Comparison of ENCODE assay signal across 13 cellular contexts in genomic region chr2:6181525-6182270, GRCh38.
DNase-seq lines count a peak whose midpoint lies in the region; ATAC-seq and TF ChIP-seq lines count a peak whose summit lies in the region.
"Had no signal": no experiment of that assay in that cellular context is flagged by ENCODE, and none has a peak within 500 bp of the region (broad histone marks: within the 10 kb centered on the region; RNA-seq: fewer than 3 reads in every experiment).

No MANE protein-coding gene starts in this region.

- peaks cover 5% of the 10 kb centered on the region for H3K9me3 Mint-ChIP-seq in type B pancreatic cell
- no peaks in the 10 kb centered on the region for H3K9me3 Mint-ChIP-seq in activated CD4-positive, alpha-beta T cell treated with anti-CD3 and anti-CD28 coated beads for 36 hours (ENCODE audit: low read depth)

- no peaks in the 10 kb centered on the region for H3K27me3 Mint-ChIP-seq in type B pancreatic cell
- peaks cover 3% of the 10 kb centered on the region for H3K27me3 Mint-ChIP-seq in activated CD4-positive, alpha-beta T cell treated with anti-CD3 and anti-CD28 coated beads for 36 hours

- H3K4me1 Mint-ChIP-seq in type B pancreatic cell (ENCODE audit: unreplicated experiment) = peaks cover 41% of the 10 kb centered on the region
- no peaks in the 10 kb centered on the region for H3K4me1 Mint-ChIP-seq in activated CD4-positive, alpha-beta T cell treated with anti-CD3 and anti-CD28 coated beads for 36 hours

- peak overlapping the region; percentile 33 for H3K27ac Mint-ChIP-seq in type B pancreatic cell
- H3K27ac Mint-ChIP-seq in activated CD4-positive, alpha-beta T cell treated with anti-CD3 and anti-CD28 coated beads for 36 hours = no peak overlapping the region

- TF ChIP-seq CTCF in type B pancreatic cell (conservative IDR thresholded peaks at IDR 0.05) = no peak

- no peaks in the 10 kb centered on the region for H3K36me3 Mint-ChIP-seq in type B pancreatic cell
- H3K36me3 Mint-ChIP-seq in activated CD4-positive, alpha-beta T cell treated with anti-CD3 and anti-CD28 coated beads for 36 hours (ENCODE audit: low read depth) = no peaks in the 10 kb centered on the region

- no peak for ATAC-seq in GM19452 (IDR thresholded peaks at IDR 0.05; ENCODE audit: unreplicated experiment)
- no peak for ATAC-seq in activated CD4-positive, alpha-beta T cell treated with anti-CD3 and anti-CD28 coated beads for 36 hours

- no peak overlapping the region for H3K4me3 Mint-ChIP-seq in type B pancreatic cell
- H3K4me3 Mint-ChIP-seq in activated CD4-positive, alpha-beta T cell treated with anti-CD3 and anti-CD28 coated beads for 36 hours = no peak overlapping the region

- CTCF ChIA-PET in activated CD4-positive, alpha-beta T cell treated with anti-CD3 and anti-CD28 coated beads for 36 hours (lab: Charles Lee) = no interaction called here

- POLR2A ChIA-PET in activated CD4-positive, alpha-beta T cell treated with anti-CD3 and anti-CD28 coated beads for 36 hours (lab: Charles Lee) = interaction anchor here (0.6 kb wide), 1 partner anchor 910 kb away, joined by 3 read pairs; no protein-coding TSS in a partner anchor

- DNase-seq in NCI-H1105 treated with DMSO at 0.1 percent for 48 hours (lab: John Stamatoyannopoulos, UW) (peak; percentile 4), NCI-H1105 (lab: John Stamatoyannopoulos, UW) (no peak), amniotic epithelial cell (ENCODE audit: low read depth) (peak; percentile 89), iris pigment epithelial cell (ENCODE audit: low read depth) (peak; percentile 94), type B pancreatic cell (ENCODE audit: extremely low spot score, unreplicated experiment) (no peak), dedifferentiated amniotic fluid mesenchymal stem cell (ENCODE audit: extremely low spot score) (no peak)
- no peak for DNase-seq in activated CD4-positive, alpha-beta T cell treated with anti-CD3 and anti-CD28 coated beads for 36 hours
- DNase-seq: 8988T; activated CD4-positive, alpha-beta T cell treated with anti-CD3 and anti-CD28 coated beads, Interleukin-2, amount 50 U/mL, for 1 hour; KBM-7; NCI-H2029 treated with DMSO at 0.1 percent for 48 hours; tibial artery had no signal

- intact Hi-C loops in activated CD4-positive, alpha-beta T cell treated with anti-CD3 and anti-CD28 coated beads for 36 hours (cut with DNase I, micrococcal nuclease) = no loop called here

Comparison
In these comparisons a context has a peak if more than half of its experiments do, and no peak if none do; other contexts are left out.
1. DNase-seq: peak in NCI-H1105 treated with DMSO at 0.1 percent for 48 hours (single experiment), amniotic epithelial cell (single experiment) and iris pigment epithelial cell (single experiment); none in NCI-H1105 (single experiment), type B pancreatic cell (single experiment), activated CD4-positive, alpha-beta T cell treated with anti-CD3 and anti-CD28 coated beads for 36 hours (single experiment) and dedifferentiated amniotic fluid mesenchymal stem cell (single experiment).